1 cellular context compared by ENCODE assay signal in genomic region chr19:47028372-47028672, GRCh38.
TF ChIP-seq lines count a peak whose summit lies in the region.

No MANE protein-coding gene starts in this region.

TF ChIP-seq in GM23338, 12 proteins besides CTCF, POLR2A, EP300 and RAD21:
- no peak for TF ChIP-seq ZNF462 (CRISPR knock-in tag; IDR thresholded peaks at IDR 0.05)
- TF ChIP-seq ZNF114 (CRISPR knock-in tag; IDR thresholded peaks at IDR 0.05), result no peak
- TF ChIP-seq EZH2 (IDR thresholded peaks at IDR 0.05; ENCODE audit: low read depth, unreplicated experiment), result no peak
- TF ChIP-seq JUNB (IDR thresholded peaks at IDR 0.05; ENCODE audit: unreplicated experiment), result no peak
- no peak for TF ChIP-seq CREB1 (CRISPR knock-in tag; IDR thresholded peaks at IDR 0.05; ENCODE audit: low read depth)
- TF ChIP-seq ETS1 (IDR thresholded peaks at IDR 0.05), result no peak
- no peak for TF ChIP-seq POLR2AphosphoS5 (IDR thresholded peaks at IDR 0.05; ENCODE audit: low read depth)
- TF ChIP-seq STAT1 (IDR thresholded peaks at IDR 0.05; ENCODE audit: unreplicated experiment), result no peak
- TF ChIP-seq EZH2phosphoT487 (IDR thresholded peaks at IDR 0.05; ENCODE audit: unreplicated experiment), result no peak
- TF ChIP-seq REST (IDR thresholded peaks at IDR 0.05; ENCODE audit: unreplicated experiment), result no peak
- TF ChIP-seq NANOG (IDR thresholded peaks at IDR 0.05; ENCODE audit: borderline replicate concordance), result no peak
- TF ChIP-seq ZNF331 (CRISPR knock-in tag; IDR thresholded peaks at IDR 0.05; ENCODE audit: low read depth), result no peak
